8 cellular contexts compared by ENCODE assay signal in the genomic region with DNA sequence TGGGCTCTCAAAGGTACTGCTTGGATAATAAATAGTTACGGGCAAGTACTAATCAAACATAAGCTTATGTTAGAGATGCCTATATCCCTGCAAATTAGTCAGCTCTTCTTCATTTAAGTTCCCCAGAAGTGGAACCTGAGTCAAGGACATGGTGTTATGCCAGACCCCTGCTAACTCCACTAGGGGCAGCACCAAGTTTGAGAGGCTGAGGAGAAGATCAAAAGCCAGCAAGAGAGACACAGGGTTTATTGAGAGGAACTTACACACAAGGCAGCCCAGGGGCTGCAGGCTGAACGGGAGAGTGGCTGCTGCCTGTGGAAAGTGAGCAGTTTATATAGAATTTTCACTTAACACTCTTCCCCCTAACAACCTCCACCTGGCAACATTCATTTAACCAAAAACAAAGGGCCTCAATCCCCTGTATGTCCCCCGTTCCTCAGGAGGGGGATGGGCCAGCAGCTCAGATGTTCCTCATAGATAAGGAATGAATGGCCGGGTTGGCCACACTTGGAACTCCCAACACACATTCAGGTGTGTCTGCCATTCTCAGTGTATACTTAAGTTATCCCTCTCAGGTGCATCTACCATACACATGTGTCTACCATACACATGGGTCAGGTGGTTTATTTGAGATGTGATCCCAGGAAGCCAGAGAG.
DNase-seq lines count a peak whose midpoint lies in the region; ATAC-seq lines count a peak whose summit lies in the region.

No MANE protein-coding gene starts in this region.

- H3K4me1 ChIP-seq in muscle layer of duodenum (ENCODE audit: control insufficient read depth in 1 of 2, insufficient read depth in 2 of 2, low read length in 2 of 2), result no peaks in the 10 kb centered on the region

- no peaks in the 10 kb centered on the region for H3K27me3 ChIP-seq in muscle layer of duodenum (ENCODE audit: low read depth, low read length)

- H3K27ac ChIP-seq in muscle layer of duodenum (ENCODE audit: low read length), result peak overlapping the region; percentile 3

- H3K4me3 ChIP-seq in muscle layer of duodenum (ENCODE audit: low read depth in 1 of 2, low read length in 2 of 2), result no peak overlapping the region

- ATAC-seq in HG02884 (IDR thresholded peaks at IDR 0.05; ENCODE audit: unreplicated experiment), result peak; percentile 57

- intact Hi-C loops in head of caudate nucleus (cut with DNase I), result no loop called here

- H3K9me3 ChIP-seq in muscle layer of duodenum (ENCODE audit: control insufficient read depth in 1 of 2, low read length in 2 of 2), result no peaks in the 10 kb centered on the region

- DNase-seq in ELR (ENCODE audit: low read depth) (peak; percentile 27), amniotic epithelial cell (ENCODE audit: low read depth) (peak; percentile 33), head of caudate nucleus (no peak), CD1c-positive myeloid dendritic cell (ENCODE audit: extremely low spot score) (no peak), COR-L47 (lab: John Stamatoyannopoulos, UW) (no peak), cerebellum (ENCODE audit: low spot score) (no peak)

- no peaks in the 10 kb centered on the region for H3K36me3 ChIP-seq in muscle layer of duodenum (ENCODE audit: control insufficient read depth in 1 of 2, insufficient read depth in 2 of 2, low read length in 2 of 2)

Comparison
In these comparisons a context has a peak if more than half of its experiments do, and no peak if none do; other contexts are left out.
1. DNase-seq: peak in ELR (single experiment) and amniotic epithelial cell (single experiment); none in head of caudate nucleus (0 of 42), CD1c-positive myeloid dendritic cell (single experiment), COR-L47 (single experiment) and cerebellum (single experiment).